10 cellular contexts compared by ENCODE assay signal in the genomic region with DNA sequence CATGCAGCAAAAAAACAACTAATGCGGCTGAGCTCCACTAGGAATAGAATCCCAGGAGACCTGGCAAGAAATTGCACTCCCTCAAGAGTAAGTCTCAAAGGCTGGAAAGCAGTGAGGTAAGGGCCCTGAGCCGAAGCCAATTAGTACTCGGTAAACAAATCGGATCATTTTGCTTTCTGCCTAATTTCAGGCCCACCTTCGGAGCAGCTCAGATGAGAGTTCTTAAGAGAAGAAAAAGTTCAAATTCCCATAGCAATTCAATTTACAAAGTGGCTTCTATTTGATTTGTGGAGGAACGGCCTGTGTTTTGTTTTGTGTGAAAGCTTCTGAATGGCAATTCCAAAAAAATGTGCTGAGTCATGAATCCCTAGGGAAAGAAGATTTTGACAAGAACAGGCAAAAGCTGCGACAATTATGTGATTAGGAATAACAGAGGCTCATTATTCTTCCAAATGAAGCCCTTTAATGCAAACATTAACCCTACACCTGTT.
DNase-seq lines count a peak whose midpoint lies in the region; ATAC-seq, FAIRE-seq and TF ChIP-seq lines count a peak whose summit lies in the region.
"Had no signal": no experiment of that assay in that cellular context is flagged by ENCODE, and none has a peak within 500 bp of the region (broad histone marks: within the 10 kb centered on the region; RNA-seq: fewer than 3 reads in every experiment).

No MANE protein-coding gene starts in this region.

- no peak overlapping the region for H3K4me3 ChIP-seq in SK-N-SH (ENCODE audit: low read depth in 2 of 2, low read length in 1 of 2)
- peak overlapping the region; percentile 13 to 39 for H3K4me3 ChIP-seq in ascending aorta

- POLR2A ChIA-PET in SK-N-SH (lab: Yijun Ruan, JAX), result no interaction called here

- H3K4me2 ChIP-seq in SK-N-SH, result no peak overlapping the region

- H3K9me2 ChIP-seq in SK-N-SH, result no peaks in the 10 kb centered on the region

- TF ChIP-seq CTCF in SK-N-SH (IDR thresholded peaks at IDR 0.05), result no peak
- TF ChIP-seq CTCF in ascending aorta (IDR thresholded peaks at IDR 0.05), result no peak
- TF ChIP-seq CTCF in type B pancreatic cell (conservative IDR thresholded peaks at IDR 0.05), result no peak

- H3K4me1 ChIP-seq in SK-N-SH (ENCODE audit: control insufficient read depth in 1 of 2, insufficient read depth in 2 of 2, low read depth in 1 of 2, low read length in 1 of 2), result 0 out of 4 replicates have a peak, but pooled peaks cover 0 to 4% of the 10 kb centered on the region in 2 experiments
- peaks cover 8 to 17% of the 10 kb centered on the region in 2 donors for H3K4me1 ChIP-seq in ascending aorta

- TF ChIP-seq EP300 in SK-N-SH (IDR thresholded peaks at IDR 0.05; ENCODE audit: borderline replicate concordance in 1 of 2, low read depth in 1 of 2, low read length in 1 of 2), result no peak

- peaks cover 3% of the 10 kb centered on the region for H3K36me3 Mint-ChIP-seq in type B pancreatic cell
- H3K36me3 Mint-ChIP-seq: activated naive CD4-positive, alpha-beta T cell treated with anti-CD3 and anti-CD28 coated beads, Interleukin-2, amount 50 U/mL, for 24 hours had no signal

- WGBS in SK-N-SH (ENCODE audit: low lambda C conversion rate), result 82% methylated on average over 7 of the region's 7 CpGs

- no peak overlapping the region for H3K9ac ChIP-seq in SK-N-SH

- H3K27me3 Mint-ChIP-seq in type B pancreatic cell, result no peaks in the 10 kb centered on the region

- H3K27me3 ChIP-seq in SK-N-SH (ENCODE audit: insufficient read depth) (no peaks in the 10 kb centered on the region), ascending aorta (no peaks in the 10 kb centered on the region)

- intact Hi-C loops in ascending aorta (cut with DNase I), result no loop called here

- no peak for TF ChIP-seq RAD21 in SK-N-SH (IDR thresholded peaks at IDR 0.05; ENCODE audit: low read length)

- no peak overlapping the region for H2AFZ ChIP-seq in SK-N-SH (ENCODE audit: low read depth)

- H3K9me3 ChIP-seq in SK-N-SH, result peaks cover 7% of the 10 kb centered on the region; the same call in 1 of the 2 replicates
- H3K9me3 ChIP-seq in ascending aorta, result peaks cover 0 to 12% of the 10 kb centered on the region in 2 donors

- H3K4me1 Mint-ChIP-seq in type B pancreatic cell (ENCODE audit: unreplicated experiment), result peaks cover 4% of the 10 kb centered on the region

- H3K4me3 Mint-ChIP-seq in type B pancreatic cell, result no peak overlapping the region
- H3K4me3 Mint-ChIP-seq: activated naive CD4-positive, alpha-beta T cell treated with anti-CD3 and anti-CD28 coated beads, Interleukin-2, amount 50 U/mL, for 24 hours had no signal

- H3K27ac ChIP-seq in SK-N-SH (ENCODE audit: low read depth in 2 of 2, low read length in 1 of 2), result no peak overlapping the region; a peak in 1 of 4 replicates
- peak overlapping the region; percentile 35 to 58 for H3K27ac ChIP-seq in ascending aorta

- no peaks in the 10 kb centered on the region for H3F3A ChIP-seq in SK-N-SH (replicated peaks; ENCODE audit: insufficient read depth)

- no peak for ATAC-seq in SK-N-SH treated with all-trans-retinoic acid at 6 μM for 48 hours

- FAIRE-seq in urothelium cell line (lab: Jason Lieb, UNC), result no peak

- DNase-seq in SK-N-SH, result no peak
- no peak for DNase-seq in ascending aorta (ENCODE audit: low spot score in 2 of 2)
- DNase-seq in islet precursor cell, result peak; percentile 62
- DNase-seq in urothelium cell line (ENCODE audit: low spot score), result peak; percentile 37
- DNase-seq in type B pancreatic cell (ENCODE audit: extremely low spot score, unreplicated experiment), result no peak
- DNase-seq in stimulated activated CD4-positive, alpha-beta T cell treated with anti-CD3 and anti-CD28 coated beads, Interleukin-4, amount 100 ng/mL, for 1 hour, result no peak
- no peak for DNase-seq in AG08395 (ENCODE audit: low spot score)
- DNase-seq: KBM-7 had no signal

- no peak overlapping the region for H3K27ac Mint-ChIP-seq in type B pancreatic cell
- H3K27ac Mint-ChIP-seq: activated naive CD4-positive, alpha-beta T cell treated with anti-CD3 and anti-CD28 coated beads, Interleukin-2, amount 50 U/mL, for 24 hours had no signal

- H3K36me3 ChIP-seq in SK-N-SH (replicated peaks in 1 of 2; ENCODE audit: control insufficient read depth in 1 of 2, insufficient read depth in 2 of 2, low read length in 1 of 2) (no peaks in the 10 kb centered on the region), ascending aorta (no peaks in the 10 kb centered on the region)

- H3K79me2 ChIP-seq in SK-N-SH (ENCODE audit: insufficient read depth), result no peaks in the 10 kb centered on the region

- H4K20me1 ChIP-seq in SK-N-SH (ENCODE audit: insufficient read depth), result no peaks in the 10 kb centered on the region

- CTCF ChIA-PET in SK-N-SH (lab: Yijun Ruan, JAX), result interaction anchor here (1.1 to 1.5 kb wide), 4 partner anchors 9 to 182 kb away, joined by 3 to 6 read pairs (median 4); no protein-coding TSS in a partner anchor

- H3K9me3 Mint-ChIP-seq in type B pancreatic cell, result peaks cover 4% of the 10 kb centered on the region

TF ChIP-seq in SK-N-SH treated with all-trans-retinoic acid at 6 μM for 48 hours, 23 proteins besides CTCF, POLR2A, EP300 and RAD21:
- TF ChIP-seq BACH2 (CRISPR knock-in tag; IDR thresholded peaks at IDR 0.05; ENCODE audit: borderline replicate concordance) (peak; percentile 59; the same call in 1 of the 2 replicates), ISL1 (CRISPR knock-in tag; IDR thresholded peaks at IDR 0.05) (no peak), ESRRG (CRISPR knock-in tag; IDR thresholded peaks at IDR 0.05) (no peak), ZC3H10 (CRISPR knock-in tag; IDR thresholded peaks at IDR 0.05) (no peak), ZNF565 (CRISPR knock-in tag; conservative IDR thresholded peaks at IDR 0.05; ENCODE audit: low read depth) (no peak), OSR1 (CRISPR knock-in tag; IDR thresholded peaks at IDR 0.05) (no peak)
- TF ChIP-seq, protein P1, sequence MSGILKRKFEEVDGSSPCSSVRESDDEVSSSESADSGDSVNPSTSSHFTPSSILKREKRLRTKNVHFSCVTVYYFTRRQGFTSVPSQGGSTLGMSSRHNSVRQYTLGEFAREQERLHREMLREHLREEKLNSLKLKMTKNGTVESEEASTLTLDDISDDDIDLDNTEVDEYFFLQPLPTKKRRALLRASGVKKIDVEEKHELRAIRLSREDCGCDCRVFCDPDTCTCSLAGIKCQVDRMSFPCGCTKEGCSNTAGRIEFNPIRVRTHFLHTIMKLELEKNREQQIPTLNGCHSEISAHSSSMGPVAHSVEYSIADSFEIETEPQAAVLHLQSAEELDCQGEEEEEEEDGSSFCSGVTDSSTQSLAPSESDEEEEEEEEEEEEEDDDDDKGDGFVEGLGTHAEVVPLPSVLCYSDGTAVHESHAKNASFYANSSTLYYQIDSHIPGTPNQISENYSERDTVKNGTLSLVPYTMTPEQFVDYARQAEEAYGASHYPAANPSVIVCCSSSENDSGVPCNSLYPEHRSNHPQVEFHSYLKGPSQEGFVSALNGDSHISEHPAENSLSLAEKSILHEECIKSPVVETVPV (CRISPR knock-in tag; IDR thresholded peaks at IDR 0.05), result no peak

TF ChIP-seq in SK-N-SH, 30 proteins besides CTCF, POLR2A, EP300 and RAD21 (continues in another document):
- TF ChIP-seq RFX5 (IDR thresholded peaks at IDR 0.05; ENCODE audit: low read length) (no peak), SIN3A (IDR thresholded peaks at IDR 0.05; ENCODE audit: borderline replicate concordance, low read depth, low read length) (no peak), ELF1 (IDR thresholded peaks at IDR 0.05) (no peak), MEF2A (IDR thresholded peaks at IDR 0.05; ENCODE audit: borderline replicate concordance, low read depth) (no peak), FOXM1 (IDR thresholded peaks at IDR 0.05; ENCODE audit: low read depth) (no peak), FOSL2 (IDR thresholded peaks at IDR 0.05; ENCODE audit: borderline replicate concordance, low read depth) (no peak), RXRA (IDR thresholded peaks at IDR 0.05; ENCODE audit: borderline replicate concordance, low read depth) (no peak), MXI1 (IDR thresholded peaks at IDR 0.05; ENCODE audit: low read depth, low read length) (no peak), NFIC (IDR thresholded peaks at IDR 0.05; ENCODE audit: borderline replicate concordance) (no peak)
- TF ChIP-seq, protein P2, sequence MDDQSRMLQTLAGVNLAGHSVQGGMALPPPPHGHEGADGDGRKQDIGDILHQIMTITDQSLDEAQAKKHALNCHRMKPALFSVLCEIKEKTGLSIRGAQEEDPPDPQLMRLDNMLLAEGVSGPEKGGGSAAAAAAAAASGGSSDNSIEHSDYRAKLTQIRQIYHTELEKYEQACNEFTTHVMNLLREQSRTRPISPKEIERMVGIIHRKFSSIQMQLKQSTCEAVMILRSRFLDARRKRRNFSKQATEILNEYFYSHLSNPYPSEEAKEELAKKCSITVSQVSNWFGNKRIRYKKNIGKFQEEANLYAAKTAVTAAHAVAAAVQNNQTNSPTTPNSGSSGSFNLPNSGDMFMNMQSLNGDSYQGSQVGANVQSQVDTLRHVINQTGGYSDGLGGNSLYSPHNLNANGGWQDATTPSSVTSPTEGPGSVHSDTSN (IDR thresholded peaks at IDR 0.05), result no peak
- TF ChIP-seq, protein P3, sequence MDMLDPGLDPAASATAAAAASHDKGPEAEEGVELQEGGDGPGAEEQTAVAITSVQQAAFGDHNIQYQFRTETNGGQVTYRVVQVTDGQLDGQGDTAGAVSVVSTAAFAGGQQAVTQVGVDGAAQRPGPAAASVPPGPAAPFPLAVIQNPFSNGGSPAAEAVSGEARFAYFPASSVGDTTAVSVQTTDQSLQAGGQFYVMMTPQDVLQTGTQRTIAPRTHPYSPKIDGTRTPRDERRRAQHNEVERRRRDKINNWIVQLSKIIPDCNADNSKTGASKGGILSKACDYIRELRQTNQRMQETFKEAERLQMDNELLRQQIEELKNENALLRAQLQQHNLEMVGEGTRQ (IDR thresholded peaks at IDR 0.05; ENCODE audit: borderline replicate concordance, low read depth, low read length), result no peak
- TF ChIP-seq, protein P4, sequence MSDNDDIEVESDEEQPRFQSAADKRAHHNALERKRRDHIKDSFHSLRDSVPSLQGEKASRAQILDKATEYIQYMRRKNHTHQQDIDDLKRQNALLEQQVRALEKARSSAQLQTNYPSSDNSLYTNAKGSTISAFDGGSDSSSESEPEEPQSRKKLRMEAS (IDR thresholded peaks at IDR 0.05; ENCODE audit: low read depth), result no peak
- TF ChIP-seq, protein P5, sequence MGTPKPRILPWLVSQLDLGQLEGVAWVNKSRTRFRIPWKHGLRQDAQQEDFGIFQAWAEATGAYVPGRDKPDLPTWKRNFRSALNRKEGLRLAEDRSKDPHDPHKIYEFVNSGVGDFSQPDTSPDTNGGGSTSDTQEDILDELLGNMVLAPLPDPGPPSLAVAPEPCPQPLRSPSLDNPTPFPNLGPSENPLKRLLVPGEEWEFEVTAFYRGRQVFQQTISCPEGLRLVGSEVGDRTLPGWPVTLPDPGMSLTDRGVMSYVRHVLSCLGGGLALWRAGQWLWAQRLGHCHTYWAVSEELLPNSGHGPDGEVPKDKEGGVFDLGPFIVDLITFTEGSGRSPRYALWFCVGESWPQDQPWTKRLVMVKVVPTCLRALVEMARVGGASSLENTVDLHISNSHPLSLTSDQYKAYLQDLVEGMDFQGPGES (IDR thresholded peaks at IDR 0.05; ENCODE audit: low read depth, low read length), result no peak

Comparison
In these comparisons a context has a peak if more than half of its experiments do, and no peak if none do; other contexts are left out.
1. DNase-seq: peak in islet precursor cell (single experiment) and urothelium cell line (single experiment); none in SK-N-SH (single experiment), ascending aorta (0 of 2), type B pancreatic cell (single experiment), stimulated activated CD4-positive, alpha-beta T cell treated with anti-CD3 and anti-CD28 coated beads, Interleukin-4, amount 100 ng/mL, for 1 hour (single experiment) and AG08395 (single experiment).
2. H3K27ac ChIP-seq: peak in ascending aorta (2 of 2); none in SK-N-SH (0 of 2).
3. H3K4me3 ChIP-seq: peak in ascending aorta (2 of 2); none in SK-N-SH (0 of 2).